ENCODE assay signal across 9 cellular contexts in genomic region chr22:43378011-43378704, GRCh38. TPM values are rescaled to one million over a fixed set of nuclear protein-coding genes. Genes with fewer than 3 reads are reported as not detected.
DNase-seq lines count a peak whose midpoint lies in the region; ATAC-seq and TF ChIP-seq lines count a peak whose summit lies in the region.
"Had no signal": no experiment of that assay in that cellular context is flagged by ENCODE, and none has a peak within 500 bp of the region (broad histone marks: within the 10 kb centered on the region; RNA-seq: fewer than 3 reads in every experiment).

No MANE protein-coding gene starts in this region.

- H2BK15ac ChIP-seq in mesendoderm (replicated peaks; ENCODE audit: low read depth), result no peak overlapping the region

- H3K9ac ChIP-seq in mesendoderm (ENCODE audit: low read length), result no peak overlapping the region

- no CpG with 5 or more reads among the region's 7 CpGs for WGBS in mesendoderm (ENCODE audit: extremely low coverage, insufficient coverage, low lambda C conversion rate)

- no peak overlapping the region for H3K4me2 ChIP-seq in mesendoderm (ENCODE audit: low read length)

- H3K4me3 ChIP-seq in GM12865 (ENCODE audit: low read depth, low read length), result peak overlapping the region; percentile 27
- no peak overlapping the region for H3K4me3 ChIP-seq in mesendoderm (ENCODE audit: low read length)
- no peak overlapping the region for H3K4me3 ChIP-seq in coronary artery

- H3K27ac ChIP-seq in mesendoderm (ENCODE audit: low read depth, low read length), result no peak overlapping the region
- H3K27ac ChIP-seq in coronary artery, result no peak overlapping the region

- H3K4ac ChIP-seq in mesendoderm (ENCODE audit: low read depth, low read length), result no peak overlapping the region

- TF ChIP-seq CTCF in GM12865 (IDR thresholded peaks at IDR 0.05; ENCODE audit: insufficient read depth, low read depth, low read length, missing control alignments), result no peak
- no peak for TF ChIP-seq CTCF in coronary artery (IDR thresholded peaks at IDR 0.05)

- no peaks in the 10 kb centered on the region for H3K36me3 ChIP-seq in mesendoderm (ENCODE audit: control insufficient read depth, insufficient read depth, low read length)

- no peak overlapping the region for H4K5ac ChIP-seq in mesendoderm (ENCODE audit: low read length)

- H3K23ac ChIP-seq in mesendoderm (ENCODE audit: low read length), result no peak overlapping the region

- peak; percentile 94 for DNase-seq in GM12865 (ENCODE audit: low read depth)
- DNase-seq in SW480 (ENCODE audit: low spot score), result peak; percentile 13
- DNase-seq in mesendoderm, result peak; percentile 24
- no peak for DNase-seq in coronary artery (ENCODE audit: low spot score)
- DNase-seq in stimulated activated naive CD4-positive, alpha-beta T cell (lab: John Stamatoyannopoulos, UW), result no peak
- DNase-seq in NCI-H1436 (lab: John Stamatoyannopoulos, UW), result no peak
- no peak for DNase-seq in cardiac septum (ENCODE audit: low spot score)
- DNase-seq: naive B cell had no signal

- intact Hi-C loops in cardiac septum (cut with DNase I), result no loop called here

- H3K18ac ChIP-seq in mesendoderm (ENCODE audit: low read length), result peak overlapping the region; percentile 42

- no peaks in the 10 kb centered on the region for H3K27me3 ChIP-seq in mesendoderm (ENCODE audit: insufficient read depth, low read length, poor library complexity)

- no peak overlapping the region for H3K56ac ChIP-seq in mesendoderm (ENCODE audit: low read length)

- H2AK5ac ChIP-seq in mesendoderm (ENCODE audit: low read length), result no peak overlapping the region

- H2BK5ac ChIP-seq in mesendoderm (ENCODE audit: low read length), result no peak overlapping the region

- peaks cover 3% of the 10 kb centered on the region for H3K4me1 ChIP-seq in mesendoderm (ENCODE audit: control insufficient read depth, low read depth, low read length)

- no peak overlapping the region for H4K8ac ChIP-seq in mesendoderm (ENCODE audit: low read depth, low read length)

- no peaks in the 10 kb centered on the region for H3K79me2 ChIP-seq in mesendoderm (ENCODE audit: control insufficient read depth, insufficient read depth, low read length)

- H2BK120ac ChIP-seq in mesendoderm (ENCODE audit: low read depth, low read length), result no peak overlapping the region

- peak; percentile 74 for ATAC-seq in HG02852 (IDR thresholded peaks at IDR 0.05; ENCODE audit: unreplicated experiment)

- no peaks in the 10 kb centered on the region for H3K79me1 ChIP-seq in mesendoderm (ENCODE audit: low read length)

RNA-seq across cellular contexts. Expression of gene MPPED1, which starts 33.7 kb away (rescaled TPM):
- polyA plus RNA-seq in mesendoderm (2013, experiment 1 of 2), result 0.01 TPM
- 0.07 TPM for polyA plus RNA-seq in mesendoderm (2013, experiment 2 of 2)
- not detected for total RNA-seq in cardiac septum

RNA-seq across cellular contexts. Expression of gene SCUBE1, which starts 35.0 kb away (rescaled TPM):
- 0.70 TPM for polyA plus RNA-seq in mesendoderm (2013, experiment 1 of 2)
- polyA plus RNA-seq in mesendoderm (2013, experiment 2 of 2), result 0.66 TPM
- total RNA-seq in cardiac septum, result 1.1 TPM

Comparison
In these comparisons a context has a peak if more than half of its experiments do, and no peak if none do; other contexts are left out.
1. DNase-seq: peak in GM12865 (single experiment), SW480 (single experiment) and mesendoderm (single experiment); none in coronary artery (single experiment), stimulated activated naive CD4-positive, alpha-beta T cell (0 of 6), NCI-H1436 (single experiment) and cardiac septum (single experiment).